Comparison of ENCODE assay signal across 9 cellular contexts in the genomic region with DNA sequence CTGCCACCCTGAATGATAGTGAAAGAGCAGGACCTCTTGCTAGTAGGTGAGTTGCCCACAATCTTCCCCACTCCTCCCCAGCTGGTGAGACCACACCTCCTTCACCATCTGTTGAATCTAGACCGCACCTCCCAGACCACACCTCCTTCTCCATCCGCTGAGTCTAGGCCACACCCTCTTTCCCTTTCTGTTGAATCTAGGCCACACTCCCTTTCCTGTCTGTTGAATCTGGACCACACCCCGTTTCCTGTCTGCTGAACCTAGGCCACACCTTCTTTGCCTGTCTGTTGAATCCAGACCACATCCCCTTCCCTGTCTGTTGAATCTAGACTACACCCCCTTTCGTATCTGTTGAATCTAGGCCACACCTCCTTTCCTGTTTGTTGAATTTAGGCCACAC.
DNase-seq lines count a peak whose midpoint lies in the region; ATAC-seq lines count a peak whose summit lies in the region.
"Had no signal": no experiment of that assay in that cellular context is flagged by ENCODE, and none has a peak within 500 bp of the region (broad histone marks: within the 10 kb centered on the region; RNA-seq: fewer than 3 reads in every experiment).

No MANE protein-coding gene starts in this region.

- peaks cover 25 to 36% of the 10 kb centered on the region in 2 donors for H3K4me1 ChIP-seq in duodenal mucosa (ENCODE audit: control insufficient read depth in 1 of 2, insufficient read depth in 2 of 2, low read length in 2 of 2)

- no peak overlapping the region for H3K27ac ChIP-seq in duodenal mucosa (ENCODE audit: low read depth, low read length)
- H3K27ac ChIP-seq: 22Rv1 had no signal

- ATAC-seq in HG03159 (IDR thresholded peaks at IDR 0.05; ENCODE audit: unreplicated experiment) (peak; percentile 85), GM18873 (IDR thresholded peaks at IDR 0.05; ENCODE audit: low FRiP score, unreplicated experiment) (no peak)

- no peaks in the 10 kb centered on the region for H3K36me3 ChIP-seq in duodenal mucosa (ENCODE audit: control insufficient read depth in 1 of 2, insufficient read depth in 2 of 2, low read length in 2 of 2)

- no peaks in the 10 kb centered on the region for H3K9me3 ChIP-seq in duodenal mucosa (ENCODE audit: control insufficient read depth in 1 of 2, low read length in 2 of 2)

- peak overlapping the region; percentile 4 to 8 for H3K4me3 ChIP-seq in duodenal mucosa (ENCODE audit: low read depth in 1 of 2, low read length in 2 of 2)

- DNase-seq in DMS53 (lab: John Stamatoyannopoulos, UW), result peak; percentile 59
- no peak for DNase-seq in DMS53 treated with DMSO at 0.1 percent for 48 hours (lab: John Stamatoyannopoulos, UW; ENCODE audit: unreplicated experiment)
- DNase-seq in T-helper 2 cell, result peak in 3 of 5 experiments; percentile 52 to 98 (median 94)
- DNase-seq in stimulated activated naive CD4-positive, alpha-beta T cell (lab: John Stamatoyannopoulos, UW), result peak in 5 of 6 experiments; percentile 21 to 80 (median 38)
- no peak for DNase-seq in AML-193 (lab: John Stamatoyannopoulos, UW)

- no peaks in the 10 kb centered on the region for H3K27me3 ChIP-seq in duodenal mucosa (ENCODE audit: control insufficient read depth in 1 of 2, insufficient read depth in 2 of 2, low read length in 2 of 2)

- no peak overlapping the region for H3K9ac ChIP-seq in duodenal mucosa (ENCODE audit: low read depth in 1 of 2, low read length in 2 of 2)

Comparison
In these comparisons a context has a peak if more than half of its experiments do, and no peak if none do; other contexts are left out.
1. DNase-seq: peak in DMS53 (single experiment), T-helper 2 cell (3 of 5) and stimulated activated naive CD4-positive, alpha-beta T cell (5 of 6); none in DMS53 treated with DMSO at 0.1 percent for 48 hours (single experiment) and AML-193 (0 of 2).